Comparison of ENCODE assay signal across 9 cellular contexts in the genomic region with DNA sequence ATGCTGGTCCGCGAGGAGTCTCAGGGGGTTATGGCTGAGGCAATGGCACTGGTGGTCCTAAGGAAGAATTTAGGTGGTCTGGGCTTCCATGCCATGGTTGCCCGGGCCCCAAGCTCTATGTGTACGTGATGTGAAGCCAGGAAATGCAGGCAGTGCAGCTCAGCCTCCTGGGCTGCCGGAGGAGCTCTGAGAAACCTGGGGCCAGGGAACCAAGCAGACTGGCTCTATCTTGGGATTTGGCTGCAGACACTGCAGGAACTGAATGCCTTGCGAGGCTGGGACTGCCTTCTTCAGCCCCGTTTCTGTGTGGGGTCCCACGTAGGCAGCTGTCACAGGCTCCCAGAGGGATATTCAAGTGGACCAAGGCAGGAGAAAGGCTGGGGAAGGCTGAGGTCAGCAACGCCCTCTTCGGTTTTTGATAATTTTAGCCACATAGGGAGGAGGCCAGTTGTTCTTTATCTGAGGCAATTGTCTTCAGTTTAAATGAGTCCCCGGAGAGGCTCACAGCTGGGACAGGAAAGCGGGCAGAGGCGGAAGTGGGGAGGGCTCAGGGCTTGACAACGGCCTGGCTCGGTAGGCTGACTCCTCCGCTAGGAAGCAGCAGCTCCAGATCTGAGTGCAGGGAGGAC.
DNase-seq lines count a peak whose midpoint lies in the region; ATAC-seq lines count a peak whose summit lies in the region.
"Had no signal": no experiment of that assay in that cellular context is flagged by ENCODE, and none has a peak within 500 bp of the region (broad histone marks: within the 10 kb centered on the region; RNA-seq: fewer than 3 reads in every experiment).

No MANE protein-coding gene starts in this region.

- peak; percentile 75 for DNase-seq in CMK (ENCODE audit: low read depth)
- DNase-seq in Right ventricle myocardium superior, result peak; percentile 70
- no peak for DNase-seq in HCEC 1CT
- no peak for DNase-seq in T-helper 1 cell
- DNase-seq in NOMO-1 (lab: John Stamatoyannopoulos, UW; ENCODE audit: unreplicated experiment in 2 of 2), result no peak
- DNase-seq: DND-41 had no signal

- ATAC-seq in GM21390 (IDR thresholded peaks at IDR 0.05; ENCODE audit: unreplicated experiment), result peak; percentile 87
- ATAC-seq in HG03558 (IDR thresholded peaks at IDR 0.05; ENCODE audit: extremely low read depth, unreplicated experiment), result peak; percentile 40
- ATAC-seq in Right ventricle myocardium superior (ENCODE audit: poor library complexity), result peak; percentile 65
- peak; percentile 79 for ATAC-seq in stimulated activated memory B cell treated with anti-CD40 and anti-IgM and Interleukin-4, amounts not matched to agents 10 μg/mL and 1 μg/mL and 100 μg/mL, for 72 hours

- H3K27me3 Mint-ChIP-seq in stimulated activated memory B cell treated with anti-CD40 and anti-IgM and Interleukin-4, amounts not matched to agents 10 μg/mL and 1 μg/mL and 100 μg/mL, for 72 hours, result peaks cover 16% of the 10 kb centered on the region

- intact Hi-C loops in Right ventricle myocardium superior (cut with DNase I), result no loop called here

- peak overlapping the region; percentile 76 for H3K27ac Mint-ChIP-seq in stimulated activated memory B cell treated with anti-CD40 and anti-IgM and Interleukin-4, amounts not matched to agents 10 μg/mL and 1 μg/mL and 100 μg/mL, for 72 hours

- peak overlapping the region; percentile 72 for H3K4me3 Mint-ChIP-seq in stimulated activated memory B cell treated with anti-CD40 and anti-IgM and Interleukin-4, amounts not matched to agents 10 μg/mL and 1 μg/mL and 100 μg/mL, for 72 hours

- no peaks in the 10 kb centered on the region for H3K36me3 Mint-ChIP-seq in stimulated activated memory B cell treated with anti-CD40 and anti-IgM and Interleukin-4, amounts not matched to agents 10 μg/mL and 1 μg/mL and 100 μg/mL, for 72 hours

- peaks cover 19% of the 10 kb centered on the region for H3K4me1 Mint-ChIP-seq in stimulated activated memory B cell treated with anti-CD40 and anti-IgM and Interleukin-4, amounts not matched to agents 10 μg/mL and 1 μg/mL and 100 μg/mL, for 72 hours

- H3K9me3 Mint-ChIP-seq in stimulated activated memory B cell treated with anti-CD40 and anti-IgM and Interleukin-4, amounts not matched to agents 10 μg/mL and 1 μg/mL and 100 μg/mL, for 72 hours, result no peaks in the 10 kb centered on the region

Comparison
In these comparisons a context has a peak if more than half of its experiments do, and no peak if none do; other contexts are left out.
1. DNase-seq: peak in CMK (single experiment) and Right ventricle myocardium superior (single experiment); none in HCEC 1CT (single experiment), T-helper 1 cell (0 of 5) and NOMO-1 (0 of 2).
2. Peak in every context shown above with its lines, with median percentiles within 50 percentile points of each other: ATAC-seq.